8 cellular contexts compared by ENCODE assay signal in the genomic region with DNA sequence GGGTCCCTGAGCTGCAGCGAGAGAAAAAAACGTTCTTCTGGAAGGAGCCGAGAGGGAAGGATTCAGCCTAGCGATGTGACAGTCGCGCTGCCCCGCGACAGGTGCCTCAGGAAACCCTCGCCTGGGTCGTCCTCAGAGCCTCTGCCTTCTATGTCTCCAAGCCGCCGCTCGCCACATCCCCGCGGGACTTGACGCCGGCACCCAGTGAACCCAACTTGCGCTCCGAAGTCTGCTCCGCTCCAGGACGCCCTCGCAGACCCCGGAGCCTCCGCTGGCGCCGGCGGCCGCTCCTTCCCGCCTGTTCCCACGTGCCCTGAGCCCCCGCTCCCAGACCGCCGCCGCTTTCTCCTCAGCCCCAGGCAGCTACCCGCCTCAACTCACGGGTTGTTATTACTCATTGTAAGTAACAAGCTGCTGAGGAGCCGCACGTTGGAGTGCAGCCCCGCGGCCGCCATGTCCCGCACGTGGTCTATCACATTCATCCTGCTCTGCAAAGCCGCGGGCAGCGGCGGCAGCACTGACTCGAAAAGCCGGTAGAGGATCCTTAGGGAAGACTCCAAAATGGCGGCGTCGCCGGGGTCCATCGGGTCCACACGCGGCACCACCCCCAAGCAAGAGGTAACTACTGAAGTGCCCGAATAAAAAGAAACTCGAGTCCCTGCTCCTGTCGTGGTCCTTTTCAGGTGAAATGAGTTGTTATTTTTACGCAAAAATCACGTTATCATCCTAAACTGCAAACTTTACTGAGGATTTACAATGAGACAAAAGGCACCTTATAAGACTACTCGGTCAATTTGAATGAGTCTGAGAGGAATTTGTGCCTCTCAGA. TPM values are rescaled to one million over a fixed set of nuclear protein-coding genes. Genes with fewer than 3 reads are reported as not detected.
DNase-seq lines count a peak whose midpoint lies in the region; ATAC-seq lines count a peak whose summit lies in the region.

A gene with protein sequence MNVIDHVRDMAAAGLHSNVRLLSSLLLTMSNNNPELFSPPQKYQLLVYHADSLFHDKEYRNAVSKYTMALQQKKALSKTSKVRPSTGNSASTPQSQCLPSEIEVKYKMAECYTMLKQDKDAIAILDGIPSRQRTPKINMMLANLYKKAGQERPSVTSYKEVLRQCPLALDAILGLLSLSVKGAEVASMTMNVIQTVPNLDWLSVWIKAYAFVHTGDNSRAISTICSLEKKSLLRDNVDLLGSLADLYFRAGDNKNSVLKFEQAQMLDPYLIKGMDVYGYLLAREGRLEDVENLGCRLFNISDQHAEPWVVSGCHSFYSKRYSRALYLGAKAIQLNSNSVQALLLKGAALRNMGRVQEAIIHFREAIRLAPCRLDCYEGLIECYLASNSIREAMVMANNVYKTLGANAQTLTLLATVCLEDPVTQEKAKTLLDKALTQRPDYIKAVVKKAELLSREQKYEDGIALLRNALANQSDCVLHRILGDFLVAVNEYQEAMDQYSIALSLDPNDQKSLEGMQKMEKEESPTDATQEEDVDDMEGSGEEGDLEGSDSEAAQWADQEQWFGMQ (minus strand): TSS at position 563 of the 829 bp plus-strand sequence. CDS start 81 bp downstream, at position 482.

- ATAC-seq in GM19351 (IDR thresholded peaks at IDR 0.05; ENCODE audit: unreplicated experiment) = peak; percentile 73

- DNase-seq in Ammon's horn (ENCODE audit: low spot score) (peak; percentile 92), HT-29 (ENCODE audit: low spot score) (peak; percentile 90), lung microvascular endothelial cell (ENCODE audit: low read depth in 2 of 2) (peak; percentile 95 to 97)
- peak; percentile 63 for DNase-seq in NK-92 treated with Interleukin-12 subunit alpha and Interleukin-12 subunit beta, amount 100 ng/mL, for 24 hours (lab: John Stamatoyannopoulos, UW)
- DNase-seq in activated CD8-positive, alpha-beta memory T cell treated with anti-CD3 and anti-CD28 coated beads for 24 hours = peak; percentile 94
- peak; percentile 85 for DNase-seq in effector CD8-positive, alpha-beta T cell (lab: John Stamatoyannopoulos, UW)
- DNase-seq in stimulated activated CD4-positive, alpha-beta T cell treated with anti-CD3 and anti-CD28 coated beads, TNF-alpha, amount 100 ng/mL, for 4 hours (ENCODE audit: low read depth in 3 of 3) = peak; percentile 62 to 77 (median 71)

RNA-seq across cellular contexts. Expression of the gene that starts here (rescaled TPM):
- total RNA-seq in HT-29 (2014; rRNA removed; shearing (Covaris generic)) = 54.4 and 58.5 TPM in 2 replicates
- total RNA-seq in lung microvascular endothelial cell = 24.6 and 37.1 TPM in 2 replicates

Comparison
In these comparisons a context has a peak if more than half of its experiments do, and no peak if none do; other contexts are left out.
1. Peak in every context shown above with its lines: DNase-seq and ATAC-seq.